Comparison of ENCODE assay signal across 20 cellular contexts in genomic region chr12:43057561-43057960, GRCh38.
DNase-seq lines count a peak whose midpoint lies in the region; ATAC-seq, FAIRE-seq and TF ChIP-seq lines count a peak whose summit lies in the region.
"Had no signal": no experiment of that assay in that cellular context is flagged by ENCODE, and none has a peak within 500 bp of the region (broad histone marks: within the 10 kb centered on the region; RNA-seq: fewer than 3 reads in every experiment).

No MANE protein-coding gene starts in this region.

- no peak for ATAC-seq in HG02884 (IDR thresholded peaks at IDR 0.05; ENCODE audit: unreplicated experiment)
- no peak for ATAC-seq in GM21390 (IDR thresholded peaks at IDR 0.05; ENCODE audit: unreplicated experiment)
- ATAC-seq: HepG2, Right ventricle myocardium inferior had no signal

- no peaks in the 10 kb centered on the region for H3K27me3 ChIP-seq in bronchial epithelial cell (ENCODE audit: control insufficient read depth, insufficient read depth, low read length)

- H3K4me3 ChIP-seq in bronchial epithelial cell (ENCODE audit: low read depth, low read length) (no peak overlapping the region), foreskin fibroblast (ENCODE audit: low read depth in 1 of 2, low read length in 2 of 2) (no peak overlapping the region)

- no peak for FAIRE-seq in bronchial epithelial cell (lab: Jason Lieb, UNC)
- FAIRE-seq: D721Med, H54, HepG2 had no signal

- no peak for TF ChIP-seq CTCF in bronchial epithelial cell (IDR thresholded peaks at IDR 0.05; ENCODE audit: insufficient read depth, low read length, severe bottlenecking)
- no peak for TF ChIP-seq CTCF in foreskin fibroblast (IDR thresholded peaks at IDR 0.05; ENCODE audit: low read depth, low read length)

- DNase-seq in EL (peak; percentile 25), NCI-H446 treated with DMSO at 0.1 percent for 48 hours (lab: John Stamatoyannopoulos, UW) (peak; percentile 50), bronchial epithelial cell (ENCODE audit: low read depth) (peak; percentile 32), foreskin fibroblast (peak; percentile 15 to 66), NCI-H2029 treated with DMSO at 0.1 percent for 48 hours (lab: John Stamatoyannopoulos, UW) (no peak), H4 (ENCODE audit: low spot score) (no peak)
- DNase-seq: CD4-positive, alpha-beta T cell; Karpas-422; MV-4-11; NCI-H1436 treated with DMSO at 0.1 percent for 48 hours; NCI-H2081 treated with DMSO at 0.1 percent for 48 hours; NCI-H2227 treated with DMSO at 0.1 percent for 48 hours; NCI-H526 treated with DMSO at 0.1 percent for 48 hours; SK-N-SH had no signal

- H3K36me3 ChIP-seq in bronchial epithelial cell (ENCODE audit: control insufficient read depth, insufficient read depth, low read length), result no peaks in the 10 kb centered on the region

Comparison
In these comparisons a context has a peak if more than half of its experiments do, and no peak if none do; other contexts are left out.
1. DNase-seq: peak in EL (single experiment), NCI-H446 treated with DMSO at 0.1 percent for 48 hours (single experiment), bronchial epithelial cell (single experiment) and foreskin fibroblast (2 of 2); none in NCI-H2029 treated with DMSO at 0.1 percent for 48 hours (single experiment) and H4 (single experiment).